In the genomic region with DNA sequence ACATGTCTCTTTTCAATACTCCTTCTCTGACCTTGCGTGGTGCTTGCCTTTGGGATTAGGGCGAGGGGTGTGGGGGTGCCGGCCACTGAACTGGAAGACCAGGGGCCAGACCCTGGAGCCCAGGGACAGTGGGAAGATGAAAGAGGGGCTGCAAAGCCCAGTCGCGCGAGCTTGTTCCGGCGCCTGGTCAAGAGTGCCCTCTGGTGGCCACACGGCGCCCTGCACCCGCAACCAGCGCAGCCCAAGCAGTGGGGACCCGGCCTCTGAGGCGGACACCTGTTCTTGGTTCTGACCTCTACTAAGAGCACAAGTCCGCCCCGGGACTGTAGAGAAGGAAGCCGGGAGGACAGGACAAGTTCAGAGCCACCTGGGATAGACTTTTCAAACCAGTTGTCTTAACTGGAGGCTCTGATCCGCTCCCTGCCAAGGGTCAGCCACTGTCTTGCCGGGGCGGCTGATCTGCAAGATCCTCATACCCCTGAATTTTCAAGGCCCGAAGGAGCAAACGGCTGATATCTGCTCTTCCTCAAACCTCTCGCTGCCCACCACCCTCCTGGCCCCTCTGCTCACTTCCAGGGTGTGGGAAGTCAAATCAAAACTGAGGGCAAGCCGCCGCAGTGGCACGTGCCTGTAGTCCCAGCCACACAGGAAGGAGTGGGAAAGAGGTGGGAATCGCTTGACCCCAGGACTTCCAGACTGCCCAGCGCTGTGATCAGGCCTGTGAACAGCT, we compare ENCODE assay signal across 8 cellular contexts. TPM values are rescaled to one million over a fixed set of nuclear protein-coding genes. Genes with fewer than 3 reads are reported as not detected.
DNase-seq lines count a peak whose midpoint lies in the region; ATAC-seq and TF ChIP-seq lines count a peak whose summit lies in the region.

No MANE protein-coding gene starts in this region.

- DNase-seq in ACHN (peak; percentile 50), T-helper 1 cell (peak; percentile 20 to 60 (median 55)), adrenal gland (peak; percentile 42 to 82 (median 67)), hepatic stellate cell (ENCODE audit: low spot score) (peak; percentile 50)

- 22 to 39% (median 28%) methylated on average over 19 to 28 of the region's 28 CpGs for WGBS in adrenal gland, 4 donors

- no peak overlapping the region for H3K9ac ChIP-seq in skeletal muscle satellite cell (ENCODE audit: low read depth, low read length)

- H3K36me3 ChIP-seq in adrenal gland (replicated peaks in 1 of 2) (no peaks in the 10 kb centered on the region), skeletal muscle satellite cell (ENCODE audit: insufficient read depth, low read length) (no peaks in the 10 kb centered on the region)

- intact Hi-C loops in adrenal gland (cut with DNase I): loop anchor here (2.0 to 10.0 kb wide), 3 partner anchors 331 to 433 kb away; no protein-coding TSS in a partner anchor

- ATAC-seq in GM18498 (IDR thresholded peaks at IDR 0.05; ENCODE audit: unreplicated experiment): peak; percentile 61
- no peak for ATAC-seq in HG02973 (IDR thresholded peaks at IDR 0.05; ENCODE audit: unreplicated experiment)

- peak; percentile 95 for TF ChIP-seq RAD21 in Ishikawa (IDR thresholded peaks at IDR 0.05; ENCODE audit: low read depth)

- H3K9me3 ChIP-seq in adrenal gland (replicated peaks in 1 of 3) (no peaks in the 10 kb centered on the region), skeletal muscle satellite cell (replicated peaks; ENCODE audit: low read length) (no peaks in the 10 kb centered on the region)

- H3K4me2 ChIP-seq in skeletal muscle satellite cell (ENCODE audit: low read length): peak overlapping the region; percentile 86

- TF ChIP-seq POLR2A in adrenal gland (IDR thresholded peaks at IDR 0.05): no peak

- no peak overlapping the region for H3K4me3 ChIP-seq in adrenal gland
- peak overlapping the region; percentile 66 for H3K4me3 ChIP-seq in skeletal muscle satellite cell (ENCODE audit: low read length)

- TF ChIP-seq CTCF in adrenal gland (IDR thresholded peaks at IDR 0.05): peak; percentile 92 to 100 (median 97)

- in situ Hi-C loops in ACHN (cut with HindIII; ENCODE audit: low pct_ligation_motif_present, low pct_unique_long_range_greater_than_20kb, low sequenced_read_pairs): no loop called here

- peaks cover 0 to 7% of the 10 kb centered on the region in 2 donors for H3K4me1 ChIP-seq in adrenal gland (replicated peaks in 1 of 2)
- peaks cover 6% of the 10 kb centered on the region for H3K4me1 ChIP-seq in skeletal muscle satellite cell (ENCODE audit: control insufficient read depth, insufficient read depth, low read length)

- no peak for TF ChIP-seq EP300 in Ishikawa (IDR thresholded peaks at IDR 0.05; ENCODE audit: borderline replicate concordance)

- no peak overlapping the region for H3K27ac ChIP-seq in adrenal gland

- H3K27me3 ChIP-seq in adrenal gland: no peaks in the 10 kb centered on the region
- no peaks in the 10 kb centered on the region for H3K27me3 ChIP-seq in skeletal muscle satellite cell (ENCODE audit: control insufficient read depth, insufficient read depth, low read length)

TF ChIP-seq in Ishikawa, 13 proteins besides CTCF, POLR2A, EP300 and RAD21:
- TF ChIP-seq ZBTB7A (IDR thresholded peaks at IDR 0.05; ENCODE audit: low read depth): 0 out of 2 replicates have a peak, but pooled peaks have one; percentile 51
- TF ChIP-seq, protein P1, sequence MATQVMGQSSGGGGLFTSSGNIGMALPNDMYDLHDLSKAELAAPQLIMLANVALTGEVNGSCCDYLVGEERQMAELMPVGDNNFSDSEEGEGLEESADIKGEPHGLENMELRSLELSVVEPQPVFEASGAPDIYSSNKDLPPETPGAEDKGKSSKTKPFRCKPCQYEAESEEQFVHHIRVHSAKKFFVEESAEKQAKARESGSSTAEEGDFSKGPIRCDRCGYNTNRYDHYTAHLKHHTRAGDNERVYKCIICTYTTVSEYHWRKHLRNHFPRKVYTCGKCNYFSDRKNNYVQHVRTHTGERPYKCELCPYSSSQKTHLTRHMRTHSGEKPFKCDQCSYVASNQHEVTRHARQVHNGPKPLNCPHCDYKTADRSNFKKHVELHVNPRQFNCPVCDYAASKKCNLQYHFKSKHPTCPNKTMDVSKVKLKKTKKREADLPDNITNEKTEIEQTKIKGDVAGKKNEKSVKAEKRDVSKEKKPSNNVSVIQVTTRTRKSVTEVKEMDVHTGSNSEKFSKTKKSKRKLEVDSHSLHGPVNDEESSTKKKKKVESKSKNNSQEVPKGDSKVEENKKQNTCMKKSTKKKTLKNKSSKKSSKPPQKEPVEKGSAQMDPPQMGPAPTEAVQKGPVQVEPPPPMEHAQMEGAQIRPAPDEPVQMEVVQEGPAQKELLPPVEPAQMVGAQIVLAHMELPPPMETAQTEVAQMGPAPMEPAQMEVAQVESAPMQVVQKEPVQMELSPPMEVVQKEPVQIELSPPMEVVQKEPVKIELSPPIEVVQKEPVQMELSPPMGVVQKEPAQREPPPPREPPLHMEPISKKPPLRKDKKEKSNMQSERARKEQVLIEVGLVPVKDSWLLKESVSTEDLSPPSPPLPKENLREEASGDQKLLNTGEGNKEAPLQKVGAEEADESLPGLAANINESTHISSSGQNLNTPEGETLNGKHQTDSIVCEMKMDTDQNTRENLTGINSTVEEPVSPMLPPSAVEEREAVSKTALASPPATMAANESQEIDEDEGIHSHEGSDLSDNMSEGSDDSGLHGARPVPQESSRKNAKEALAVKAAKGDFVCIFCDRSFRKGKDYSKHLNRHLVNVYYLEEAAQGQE (IDR thresholded peaks at IDR 0.05; ENCODE audit: low read depth): no peak

RNA-seq across cellular contexts. Expression of a gene that starts 14.9 kb away (rescaled TPM):
- 10 to 100 TPM; 38.6 to 99.5 (median 55.0) TPM for total RNA-seq in adrenal gland
- 100 to 1,000 TPM in 1 of 3 donors, 10 to 100 TPM in 1, 1 to 10 TPM in 1; 9.6 to 103 (median 12.4) TPM for polyA plus RNA-seq in adrenal gland
- total RNA-seq in skeletal muscle satellite cell (2012; rRNA removed): 50.0 and 51.5 TPM in 2 replicates
